Comparison of ENCODE assay signal across 8 cellular contexts in the genomic region with DNA sequence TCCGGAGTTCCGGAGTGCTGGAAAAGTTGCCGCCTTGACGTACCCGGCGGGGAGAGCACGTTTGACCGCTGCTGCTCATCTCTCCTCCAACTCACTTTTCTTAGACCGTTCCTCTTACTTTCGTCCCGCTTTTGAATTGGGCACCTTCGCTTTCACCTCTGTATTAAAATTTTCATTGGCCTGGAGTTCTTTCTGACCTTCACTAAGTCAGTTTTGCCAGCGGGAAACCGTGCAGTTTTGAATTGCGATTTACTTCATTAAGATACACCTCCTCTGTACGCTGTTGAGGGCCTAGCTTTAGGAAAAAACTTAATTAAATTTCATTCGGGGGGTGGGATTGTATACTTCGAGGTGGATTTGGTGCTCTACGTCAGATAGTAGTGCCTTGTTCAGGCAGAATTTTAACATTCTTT. TPM values are rescaled to one million over a fixed set of nuclear protein-coding genes. Genes with fewer than 3 reads are reported as not detected.
A peak's percentile ranks its signal among the peaks of the same experiment; 100 is the strongest.
DNase-seq lines count a peak whose midpoint lies in the region; ATAC-seq and TF ChIP-seq lines count a peak whose summit lies in the region.

No MANE protein-coding gene starts in this region.

- no peak for ATAC-seq in CD8-positive, alpha-beta T cell
- ATAC-seq in GM21360 (IDR thresholded peaks at IDR 0.05; ENCODE audit: unreplicated experiment): peak; percentile 4
- ATAC-seq in effector memory CD8-positive, alpha-beta T cell (replicated peaks): no peak
- ATAC-seq in HG02759 (IDR thresholded peaks at IDR 0.05; ENCODE audit: unreplicated experiment): no peak
- ATAC-seq in GM18519 (IDR thresholded peaks at IDR 0.05; ENCODE audit: low FRiP score, unreplicated experiment): no peak

- peak overlapping the region; percentile 72 for H3K27ac ChIP-seq in CD8-positive, alpha-beta T cell (ENCODE audit: low read depth, low read length)

- H3K27me3 ChIP-seq in CD8-positive, alpha-beta T cell (ENCODE audit: insufficient read depth, low read length): no peaks in the 10 kb centered on the region

- no peaks in the 10 kb centered on the region for H3K9me3 Mint-ChIP-seq in CD8-positive, alpha-beta T cell
- H3K9me3 Mint-ChIP-seq in effector memory CD8-positive, alpha-beta T cell: no peaks in the 10 kb centered on the region
- no peaks in the 10 kb centered on the region for H3K9me3 Mint-ChIP-seq in neural crest cell

- peak overlapping the region; percentile 92 for H3K27ac Mint-ChIP-seq in CD8-positive, alpha-beta T cell
- H3K27ac Mint-ChIP-seq in effector memory CD8-positive, alpha-beta T cell: peak overlapping the region; percentile 82 to 94
- peak overlapping the region; percentile 99 for H3K27ac Mint-ChIP-seq in neural crest cell (ENCODE audit: unreplicated experiment)

- no peak for TF ChIP-seq POLR2A in NB4 (IDR thresholded peaks at IDR 0.05; ENCODE audit: extremely low read depth, insufficient read length)

- DNase-seq in CD8-positive, alpha-beta T cell: no peak
- no peak for DNase-seq in NB4 (ENCODE audit: low read depth)
- no peak for DNase-seq in effector memory CD8-positive, alpha-beta T cell
- no peak for DNase-seq in neural crest cell (ENCODE audit: low read depth, low spot score)
- no peak for DNase-seq in NK-92 (lab: John Stamatoyannopoulos, UW; ENCODE audit: unreplicated experiment)

- no peaks in the 10 kb centered on the region for H3K36me3 ChIP-seq in CD8-positive, alpha-beta T cell (ENCODE audit: insufficient read depth, low read length)

- CTCF ChIA-PET in CD8-positive, alpha-beta T cell (lab: Charles Lee): interaction anchor here (0.6 to 5.0 kb wide), 5 partner anchors 15 to 481 kb away, joined by 3 to 43 read pairs (median 5); a partner anchor contains a TSS

- no peaks in the 10 kb centered on the region for H3K27me3 Mint-ChIP-seq in CD8-positive, alpha-beta T cell (ENCODE audit: low read depth)
- H3K27me3 Mint-ChIP-seq in effector memory CD8-positive, alpha-beta T cell: no peaks in the 10 kb centered on the region
- H3K27me3 Mint-ChIP-seq in neural crest cell (ENCODE audit: low read depth): no peaks in the 10 kb centered on the region

- peaks cover 24% of the 10 kb centered on the region for H3K4me1 ChIP-seq in CD8-positive, alpha-beta T cell (ENCODE audit: insufficient read depth, low read length)

- POLR2A ChIA-PET in CD8-positive, alpha-beta T cell (lab: Charles Lee): interaction anchor here (1.0 to 3.3 kb wide), 3 partner anchors 9 to 66 kb away, joined by 3 to 28 read pairs (median 13); a partner anchor contains a TSS

- H3K4me3 ChIP-seq in CD8-positive, alpha-beta T cell (ENCODE audit: low read depth, low read length): peak overlapping the region; percentile 80
- peak overlapping the region; percentile 93 for H3K4me3 ChIP-seq in NB4 (ENCODE audit: low read depth, low read length)

- H3K4me1 Mint-ChIP-seq in CD8-positive, alpha-beta T cell (ENCODE audit: low read depth): peaks cover 45% of the 10 kb centered on the region
- peaks cover 15 to 37% of the 10 kb centered on the region in 2 donors for H3K4me1 Mint-ChIP-seq in effector memory CD8-positive, alpha-beta T cell (ENCODE audit: low read depth in 2 of 2)
- H3K4me1 Mint-ChIP-seq in neural crest cell: peaks cover 36% of the 10 kb centered on the region

- intact Hi-C loops in CD8-positive, alpha-beta T cell (cut with DNase I, micrococcal nuclease): loop anchor here (2.0 to 10.0 kb wide), 9 partner anchors 65 to 1549 kb away; a partner anchor contains a TSS

- H3K9me3 ChIP-seq in CD8-positive, alpha-beta T cell (ENCODE audit: low read length): no peaks in the 10 kb centered on the region

- peak overlapping the region; percentile 95 for H3K4me3 Mint-ChIP-seq in CD8-positive, alpha-beta T cell
- peak overlapping the region; percentile 84 to 86 for H3K4me3 Mint-ChIP-seq in effector memory CD8-positive, alpha-beta T cell
- H3K4me3 Mint-ChIP-seq in neural crest cell: peak overlapping the region; percentile 98

- peaks cover 5% of the 10 kb centered on the region for H3K36me3 Mint-ChIP-seq in CD8-positive, alpha-beta T cell
- no peaks in the 10 kb centered on the region for H3K36me3 Mint-ChIP-seq in effector memory CD8-positive, alpha-beta T cell (ENCODE audit: insufficient read depth)
- no peaks in the 10 kb centered on the region for H3K36me3 Mint-ChIP-seq in neural crest cell (ENCODE audit: low read depth)

- TF ChIP-seq CTCF in CD8-positive, alpha-beta T cell (IDR thresholded peaks at IDR 0.05): no peak
- TF ChIP-seq CTCF in NB4 (IDR thresholded peaks at IDR 0.05; ENCODE audit: low read depth, low read length): no peak
- TF ChIP-seq CTCF in neural crest cell (conservative IDR thresholded peaks at IDR 0.05): no peak

RNA-seq across cellular contexts. Expression of a gene that starts 1.3 kb away (rescaled TPM):
- 10 to 100 TPM; 29.6 to 31.7 TPM for total RNA-seq in CD8-positive, alpha-beta T cell
- total RNA-seq in neural crest cell: 129 and 131 TPM in 2 replicates

RNA-seq across cellular contexts. Expression of a gene that starts 17.5 kb away (rescaled TPM):
- 10 to 100 TPM; 12.6 to 12.9 TPM for total RNA-seq in CD8-positive, alpha-beta T cell
- total RNA-seq in neural crest cell: 17.7 and 18.8 TPM in 2 replicates
